ENCODE assay signal across 18 cellular contexts in genomic region chr6:149027484-149027883, GRCh38.
"Had no signal": no experiment of that assay in that cellular context is flagged by ENCODE, and none has a peak within 500 bp of the region (broad histone marks: within the 10 kb centered on the region; RNA-seq: fewer than 3 reads in every experiment).

No MANE protein-coding gene starts in this region.

- H3K36me3 Mint-ChIP-seq: natural killer cell, type B pancreatic cell had no signal

- H3K27ac Mint-ChIP-seq: natural killer cell; progenitor cell of endocrine pancreas; stimulated activated effector memory CD8-positive, alpha-beta T cell treated with anti-CD3 and anti-CD28 coated beads, Interleukin-12 subunit alpha, Interleukin-12 subunit beta, amount 100 ng/mL, for 72 hours; type B pancreatic cell had no signal

- FAIRE-seq: keratinocyte had no signal

- H3K27me3 Mint-ChIP-seq: progenitor cell of endocrine pancreas, type B pancreatic cell had no signal

- H3K27ac ChIP-seq: gastrocnemius medialis, lower lobe of right lung, parathyroid adenoma, testis, tibial artery had no signal

- H3K4me3 ChIP-seq: gastrocnemius medialis, lower lobe of right lung, testis, tibial artery had no signal

- H3K27me3 ChIP-seq: gastrocnemius medialis, testis, tibial artery had no signal

- H3K9ac ChIP-seq: parathyroid adenoma had no signal

- H3K9me3 ChIP-seq: gastrocnemius medialis, lower lobe of right lung, testis, tibial artery had no signal

- H2AFZ ChIP-seq: parathyroid adenoma had no signal

- H3K79me2 ChIP-seq: parathyroid adenoma had no signal

- H3K9me3 Mint-ChIP-seq: stimulated activated effector memory CD8-positive, alpha-beta T cell treated with anti-CD3 and anti-CD28 coated beads, Interleukin-12 subunit alpha, Interleukin-12 subunit beta, amount 100 ng/mL, for 72 hours; type B pancreatic cell had no signal

- H3K4me1 ChIP-seq: lower lobe of right lung, parathyroid adenoma had no signal

- DNase-seq: cortex of kidney; foreskin fibroblast; gastrocnemius medialis; head of caudate nucleus; left ventricle myocardium superior; lower lobe of right lung; natural killer cell; stimulated activated CD4-positive, alpha-beta T cell treated with anti-CD3 and anti-CD28 coated beads, Interleukin-2, amount 100 ng/mL, for 24 hours; stimulated activated CD4-positive, alpha-beta T cell treated with anti-CD3 and anti-CD28 coated beads, Interleukin-4, amount 100 ng/mL, for 24 hours; stimulated activated naive CD8-positive, alpha-beta T cell treated with anti-CD3 and anti-CD28 coated beads, Interleukin-15, Interleukin-2, amounts not matched to agents 100 U/mL and 50 U/mL, for 24 hours; substantia nigra; testis; tibial artery had no signal

- H3K36me3 ChIP-seq: gastrocnemius medialis had no signal

- H3K4me3 Mint-ChIP-seq: natural killer cell; stimulated activated effector memory CD8-positive, alpha-beta T cell treated with anti-CD3 and anti-CD28 coated beads, Interleukin-12 subunit alpha, Interleukin-12 subunit beta, amount 100 ng/mL, for 72 hours; type B pancreatic cell had no signal
